8 cellular contexts compared by ENCODE assay signal in genomic region chr4:13626492-13627184, GRCh38. TPM values are rescaled to one million over a fixed set of nuclear protein-coding genes. Genes with fewer than 3 reads are reported as not detected.
A peak's percentile ranks its signal among the peaks of the same experiment; 100 is the strongest.
DNase-seq lines count a peak whose midpoint lies in the region; ATAC-seq and TF ChIP-seq lines count a peak whose summit lies in the region.

No MANE protein-coding gene starts in this region.

- no peaks in the 10 kb centered on the region for H3K9me3 ChIP-seq in body of pancreas
- no peaks in the 10 kb centered on the region for H3K9me3 ChIP-seq in mesodermal cell (ENCODE audit: control insufficient read depth, low read length)

- H3K27me3 Mint-ChIP-seq in HFFc6 (ENCODE audit: insufficient read depth): peaks cover 8% of the 10 kb centered on the region

- H3K27ac Mint-ChIP-seq in HFFc6: peak overlapping the region; percentile 97

- H3K4me3 ChIP-seq in body of pancreas (peak overlapping the region; percentile 66 to 83), mesodermal cell (ENCODE audit: extremely low read depth, insufficient read depth, low read length, poor library complexity, severe bottlenecking) (peak overlapping the region; percentile 70)

- TF ChIP-seq CTCF in 22Rv1 (IDR thresholded peaks at IDR 0.05) (no peak), HFFc6 (IDR thresholded peaks at IDR 0.05) (no peak), body of pancreas (IDR thresholded peaks at IDR 0.05) (peak in 1 of 7 experiments; percentile 2)

- no peak for ATAC-seq in body of pancreas

- peak overlapping the region; percentile 72 for H3K27ac ChIP-seq in 22Rv1
- H3K27ac ChIP-seq in body of pancreas: peak overlapping the region in 2 of 4 donors; percentile 19 to 93
- H3K27ac ChIP-seq in mesodermal cell (ENCODE audit: low read depth, low read length, severe bottlenecking): no peak overlapping the region

- intact Hi-C loops in body of pancreas (cut with DNase I): no loop called here

- H3K4me1 ChIP-seq in body of pancreas (peaks cover 13% of the 10 kb centered on the region), mesodermal cell (ENCODE audit: control insufficient read depth, insufficient read depth, low read length, poor library complexity, severe bottlenecking) (no peaks in the 10 kb centered on the region)

- no peaks in the 10 kb centered on the region for H3K27me3 ChIP-seq in body of pancreas

- no peaks in the 10 kb centered on the region for H3K9me3 Mint-ChIP-seq in HFFc6

- H3K36me3 Mint-ChIP-seq in HFFc6 (ENCODE audit: low read depth): peaks cover 7% of the 10 kb centered on the region

- TF ChIP-seq POLR2A in body of pancreas (IDR thresholded peaks at IDR 0.05): no peak

- peak overlapping the region; percentile 96 for H3K4me3 Mint-ChIP-seq in HFFc6

- WGBS in body of pancreas, 2 donors: 1 to 5% methylated on average over 9 of the region's 9 CpGs
- 4 to 8% methylated on average over 7 to 9 of the region's 9 CpGs for WGBS in mesodermal cell (ENCODE audit: insufficient coverage in 2 of 2), 2 experiments

- H3K4me1 Mint-ChIP-seq in HFFc6 (ENCODE audit: low read depth): peaks cover 32% of the 10 kb centered on the region

- DNase-seq in HFFc6: no peak
- no peak for DNase-seq in body of pancreas
- DNase-seq in T1000 (lab: John Stamatoyannopoulos, UW): no peak
- DNase-seq in 8988T: no peak
- DNase-seq in UCSD-AML1 (lab: John Stamatoyannopoulos, UW; ENCODE audit: unreplicated experiment): no peak
- no peak for DNase-seq in COLO829 (ENCODE audit: low spot score)

- H3K36me3 ChIP-seq in body of pancreas (replicated peaks in 1 of 2; ENCODE audit: insufficient read depth in 1 of 2, low read depth in 2 of 2): no peaks in the 10 kb centered on the region
- H3K36me3 ChIP-seq in mesodermal cell (ENCODE audit: control insufficient read depth, insufficient read depth, low read length): peaks cover 4% of the 10 kb centered on the region

RNA-seq across cellular contexts. Expression of gene BOD1L1, which starts 0.9 kb away (rescaled TPM):
- total RNA-seq in HFFc6 (2021; fragmentation: NEBNext Ultra II Directional; extraction: Animal tissue kit (Norgen Biotek cat#: 25700)): 10 to 100 TPM; 22.9 to 24.9 (median 24.6) TPM
- 10 to 100 TPM; 28.5 to 31.0 TPM for total RNA-seq in body of pancreas
- 33.0 TPM for polyA plus RNA-seq in mesodermal cell (2013, experiment 1 of 2)
- polyA plus RNA-seq in mesodermal cell (2013, experiment 2 of 2): 34.7 TPM
